Comparison of ENCODE assay signal across 9 cellular contexts in the genomic region with DNA sequence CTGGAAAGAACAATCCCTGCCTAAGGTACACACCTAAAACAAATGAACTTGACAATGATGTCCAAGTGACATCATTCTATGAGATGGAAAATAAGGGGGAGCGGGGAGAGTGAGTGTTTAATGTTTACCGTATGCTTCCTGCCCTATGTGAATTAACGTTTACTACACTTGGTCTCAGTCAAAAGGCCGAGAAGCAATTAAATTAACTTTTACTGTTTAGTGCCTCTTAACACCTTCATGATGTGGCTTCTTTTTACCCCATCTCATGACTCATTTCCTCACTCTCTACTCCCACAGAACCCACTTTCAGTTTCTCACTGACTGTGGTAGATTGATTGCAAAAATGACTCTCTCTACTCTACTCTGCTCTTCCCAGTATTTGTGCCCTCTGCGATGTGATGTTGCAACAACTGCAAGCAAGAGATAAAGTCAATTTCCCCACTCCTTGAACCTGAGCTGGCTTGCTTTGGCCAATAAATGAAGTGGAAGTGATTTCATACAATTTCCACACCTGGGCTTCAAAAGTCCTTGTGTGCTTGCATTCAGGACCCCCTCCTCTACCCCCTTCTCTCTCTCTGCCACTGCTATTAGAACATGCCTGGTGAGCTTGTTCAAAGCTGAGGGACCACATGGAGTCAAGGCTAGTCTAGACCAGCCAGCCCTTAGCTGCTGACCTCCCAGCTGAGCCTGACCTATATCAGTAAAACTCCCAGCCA.
DNase-seq lines count a peak whose midpoint lies in the region; ATAC-seq lines count a peak whose summit lies in the region.
"Had no signal": no experiment of that assay in that cellular context is flagged by ENCODE, and none has a peak within 500 bp of the region (broad histone marks: within the 10 kb centered on the region; RNA-seq: fewer than 3 reads in every experiment).

No MANE protein-coding gene starts in this region.

- ATAC-seq in GM19452 (IDR thresholded peaks at IDR 0.05; ENCODE audit: unreplicated experiment) (peak; percentile 100), HG03439 (IDR thresholded peaks at IDR 0.05; ENCODE audit: unreplicated experiment) (peak; percentile 100)
- peak; percentile 100 for ATAC-seq in stimulated activated naive B cell treated with anti-CD40 and anti-IgM and Interleukin-4, amounts not matched to agents 10 μg/mL and 1 μg/mL and 100 μg/mL, for 72 hours (replicated peaks)

- peak; percentile 82 for DNase-seq in EH (ENCODE audit: low read depth)
- DNase-seq in fibroblast of peridontal ligament (ENCODE audit: extremely low read depth): peak; percentile 84
- DNase-seq in stimulated activated naive B cell treated with anti-CD40 and anti-IgM and Interleukin-4, amounts not matched to agents 10 μg/mL and 1 μg/mL and 100 μg/mL, for 72 hours: peak; percentile 26
- DNase-seq in DMS 273 treated with DMSO at 0.1 percent for 48 hours (lab: John Stamatoyannopoulos, UW): no peak
- DNase-seq in NCI-H187 treated with DMSO at 0.1 percent for 48 hours (lab: John Stamatoyannopoulos, UW): no peak

- H3K36me3 Mint-ChIP-seq in T-helper 1 cell treated with Interleukin-12 subunit alpha and Interleukin-12 subunit beta and Interleukin-4 antibody, amounts not matched to agents 30 μg/mL and 1 μg/mL, for 36 hours (ENCODE audit: low read depth): peaks cover 10% of the 10 kb centered on the region
- H3K36me3 Mint-ChIP-seq in stimulated activated naive B cell treated with anti-CD40 and anti-IgM and Interleukin-4, amounts not matched to agents 10 μg/mL and 1 μg/mL and 100 μg/mL, for 72 hours: peaks cover 4 to 13% of the 10 kb centered on the region in 2 donors

- peaks cover 7% of the 10 kb centered on the region for H3K9me3 Mint-ChIP-seq in T-helper 1 cell treated with Interleukin-12 subunit alpha and Interleukin-12 subunit beta and Interleukin-4 antibody, amounts not matched to agents 30 μg/mL and 1 μg/mL, for 36 hours
- peaks cover 3 to 8% of the 10 kb centered on the region in 2 donors for H3K9me3 Mint-ChIP-seq in stimulated activated naive B cell treated with anti-CD40 and anti-IgM and Interleukin-4, amounts not matched to agents 10 μg/mL and 1 μg/mL and 100 μg/mL, for 72 hours
- H3K9me3 Mint-ChIP-seq: neural crest cell had no signal

- H3K27me3 Mint-ChIP-seq in T-helper 1 cell treated with Interleukin-12 subunit alpha and Interleukin-12 subunit beta and Interleukin-4 antibody, amounts not matched to agents 30 μg/mL and 1 μg/mL, for 36 hours (ENCODE audit: low read depth): peaks cover 78% of the 10 kb centered on the region
- H3K27me3 Mint-ChIP-seq in stimulated activated naive B cell treated with anti-CD40 and anti-IgM and Interleukin-4, amounts not matched to agents 10 μg/mL and 1 μg/mL and 100 μg/mL, for 72 hours: peaks cover 53 to 63% of the 10 kb centered on the region in 2 donors

- H3K27ac Mint-ChIP-seq in T-helper 1 cell treated with Interleukin-12 subunit alpha and Interleukin-12 subunit beta and Interleukin-4 antibody, amounts not matched to agents 30 μg/mL and 1 μg/mL, for 36 hours: peak overlapping the region; percentile 79
- H3K27ac Mint-ChIP-seq in stimulated activated naive B cell treated with anti-CD40 and anti-IgM and Interleukin-4, amounts not matched to agents 10 μg/mL and 1 μg/mL and 100 μg/mL, for 72 hours: no peak overlapping the region

- H3K4me3 Mint-ChIP-seq in T-helper 1 cell treated with Interleukin-12 subunit alpha and Interleukin-12 subunit beta and Interleukin-4 antibody, amounts not matched to agents 30 μg/mL and 1 μg/mL, for 36 hours: peak overlapping the region; percentile 37
- H3K4me3 Mint-ChIP-seq in stimulated activated naive B cell treated with anti-CD40 and anti-IgM and Interleukin-4, amounts not matched to agents 10 μg/mL and 1 μg/mL and 100 μg/mL, for 72 hours: peak overlapping the region in 1 of 2 donors; percentile 14
- H3K4me3 Mint-ChIP-seq: neural crest cell had no signal

- peaks cover 21% of the 10 kb centered on the region for H3K4me1 Mint-ChIP-seq in T-helper 1 cell treated with Interleukin-12 subunit alpha and Interleukin-12 subunit beta and Interleukin-4 antibody, amounts not matched to agents 30 μg/mL and 1 μg/mL, for 36 hours (ENCODE audit: low read depth)
- peaks cover 7 to 14% of the 10 kb centered on the region in 2 donors for H3K4me1 Mint-ChIP-seq in stimulated activated naive B cell treated with anti-CD40 and anti-IgM and Interleukin-4, amounts not matched to agents 10 μg/mL and 1 μg/mL and 100 μg/mL, for 72 hours
- H3K4me1 Mint-ChIP-seq: neural crest cell had no signal

Comparison
In these comparisons a context has a peak if more than half of its experiments do, and no peak if none do; other contexts are left out.
1. DNase-seq: peak in EH (single experiment), fibroblast of peridontal ligament (single experiment) and stimulated activated naive B cell treated with anti-CD40 and anti-IgM and Interleukin-4, amounts not matched to agents 10 μg/mL and 1 μg/mL and 100 μg/mL, for 72 hours (single experiment); none in DMS 273 treated with DMSO at 0.1 percent for 48 hours (single experiment) and NCI-H187 treated with DMSO at 0.1 percent for 48 hours (single experiment).
2. Peak in every context shown above with its lines, with median percentiles within 50 percentile points of each other: ATAC-seq.